13 cellular contexts compared by ENCODE assay signal in the genomic region with DNA sequence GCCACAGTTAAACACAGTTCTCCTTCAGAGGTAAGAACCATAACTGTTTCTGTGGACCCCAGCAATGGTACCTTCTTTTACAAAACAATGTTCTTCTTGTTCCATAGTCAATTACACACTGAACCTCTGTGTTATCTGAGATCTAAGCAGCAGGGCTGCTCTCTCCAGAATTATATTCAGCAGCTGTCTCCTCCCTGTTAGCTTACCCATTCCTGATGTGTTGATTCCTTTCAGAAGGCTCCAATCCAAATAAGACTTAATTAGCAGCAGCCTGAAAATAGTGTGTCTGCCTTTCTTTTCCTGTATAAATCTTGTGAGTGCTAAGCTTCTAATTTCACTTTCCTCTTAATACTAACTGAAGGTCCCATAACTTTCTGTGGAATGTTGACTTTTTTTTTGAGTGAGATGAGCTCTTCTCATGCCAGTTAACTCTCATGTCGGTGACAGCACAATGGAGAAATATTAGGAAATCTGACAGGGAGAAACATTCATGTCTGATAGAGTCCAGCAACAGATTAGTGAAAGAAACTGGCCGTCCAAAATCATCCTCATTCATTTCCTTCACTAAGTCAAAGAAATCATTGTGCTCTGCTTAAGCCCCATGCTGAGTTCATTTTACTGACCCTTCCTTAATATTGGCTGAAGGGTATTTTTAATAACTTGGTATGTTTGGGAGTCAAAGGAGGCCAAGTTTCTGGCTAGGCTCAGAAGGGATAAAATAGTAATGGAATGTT.
A peak's percentile ranks its signal among the peaks of the same experiment; 100 is the strongest.
DNase-seq lines count a peak whose midpoint lies in the region; ATAC-seq, FAIRE-seq and TF ChIP-seq lines count a peak whose summit lies in the region.
"Had no signal": no experiment of that assay in that cellular context is flagged by ENCODE, and none has a peak within 500 bp of the region (broad histone marks: within the 10 kb centered on the region; RNA-seq: fewer than 3 reads in every experiment).

No MANE protein-coding gene starts in this region.

- intact Hi-C loops in psoas muscle (cut with DNase I), result no loop called here

- H3K9me3 ChIP-seq in iPS-18a (ENCODE audit: control insufficient read depth, low read depth, low read length), result no peaks in the 10 kb centered on the region
- H3K9me3 ChIP-seq in psoas muscle, result no peaks in the 10 kb centered on the region

- peaks cover 8% of the 10 kb centered on the region for H3K4me1 ChIP-seq in iPS-18a (ENCODE audit: control insufficient read depth, low read depth, low read length)
- peaks cover 39% of the 10 kb centered on the region for H3K4me1 ChIP-seq in psoas muscle

- TF ChIP-seq POLR2A in GM12892 (IDR thresholded peaks at IDR 0.05; ENCODE audit: low read depth, low read length), result no peak

- ATAC-seq in psoas muscle, result peak in 3 of 4 donors; percentile 54 to 64 (median 63)
- no peak for ATAC-seq in HG03460 (IDR thresholded peaks at IDR 0.05; ENCODE audit: unreplicated experiment)
- ATAC-seq in HG03045 (IDR thresholded peaks at IDR 0.05; ENCODE audit: unreplicated experiment), result no peak

- DNase-seq in DMS 273 (lab: John Stamatoyannopoulos, UW; ENCODE audit: unreplicated experiment) (peak; percentile 69), astrocyte of the hippocampus (ENCODE audit: low read depth, low spot score) (peak; percentile 11), psoas muscle (no peak), GM12892 (ENCODE audit: insufficient read length) (no peak), kidney glomerular epithelial cell (lab: John Stamatoyannopoulos, UW) (no peak)
- DNase-seq: activated T-cell treated with anti-CD3 and anti-CD28 coated beads, Interleukin-2, amount 50 U/mL, for 1 hour; naive B cell; NCI-H2171 treated with DMSO at 0.1 percent for 48 hours; T-helper 1 cell had no signal

- TF ChIP-seq CTCF in psoas muscle (IDR thresholded peaks at IDR 0.05), result no peak

- no peak for FAIRE-seq in GM12892 (lab: Jason Lieb, UNC)
- FAIRE-seq: endometrium had no signal

- no peaks in the 10 kb centered on the region for H3K36me3 ChIP-seq in iPS-18a (ENCODE audit: control insufficient read depth, low read depth, low read length)
- H3K36me3 ChIP-seq in psoas muscle (ENCODE audit: insufficient read depth in 1 of 2, low read depth in 1 of 2), result no peaks in the 10 kb centered on the region

- 12 to 15% (median 14%) methylated on average over 2 of the region's 2 CpGs for WGBS in psoas muscle, 3 donors

- H3K4me3 ChIP-seq in iPS-18a (ENCODE audit: low read length) (no peak overlapping the region), psoas muscle (peak overlapping the region; percentile 10)

- no peak overlapping the region for H3K9ac ChIP-seq in iPS-18a (ENCODE audit: low read length)

- H3K27ac ChIP-seq in iPS-18a (ENCODE audit: low read length), result peak overlapping the region; percentile 2
- peak overlapping the region; percentile 79 for H3K27ac ChIP-seq in psoas muscle

- no peaks in the 10 kb centered on the region for H3K27me3 ChIP-seq in iPS-18a (ENCODE audit: control insufficient read depth, insufficient read depth, low read length)
- no peaks in the 10 kb centered on the region for H3K27me3 ChIP-seq in psoas muscle (ENCODE audit: insufficient read depth in 3 of 3, low read length in 2 of 3)

Comparison
In these comparisons a context has a peak if more than half of its experiments do, and no peak if none do; other contexts are left out.
1. DNase-seq: peak in DMS 273 (single experiment) and astrocyte of the hippocampus (single experiment); none in psoas muscle (0 of 2), GM12892 (single experiment) and kidney glomerular epithelial cell (single experiment).
2. ATAC-seq: peak in psoas muscle (3 of 4); none in HG03460 (single experiment) and HG03045 (single experiment).